Comparison of ENCODE assay signal across 8 cellular contexts in the genomic region with DNA sequence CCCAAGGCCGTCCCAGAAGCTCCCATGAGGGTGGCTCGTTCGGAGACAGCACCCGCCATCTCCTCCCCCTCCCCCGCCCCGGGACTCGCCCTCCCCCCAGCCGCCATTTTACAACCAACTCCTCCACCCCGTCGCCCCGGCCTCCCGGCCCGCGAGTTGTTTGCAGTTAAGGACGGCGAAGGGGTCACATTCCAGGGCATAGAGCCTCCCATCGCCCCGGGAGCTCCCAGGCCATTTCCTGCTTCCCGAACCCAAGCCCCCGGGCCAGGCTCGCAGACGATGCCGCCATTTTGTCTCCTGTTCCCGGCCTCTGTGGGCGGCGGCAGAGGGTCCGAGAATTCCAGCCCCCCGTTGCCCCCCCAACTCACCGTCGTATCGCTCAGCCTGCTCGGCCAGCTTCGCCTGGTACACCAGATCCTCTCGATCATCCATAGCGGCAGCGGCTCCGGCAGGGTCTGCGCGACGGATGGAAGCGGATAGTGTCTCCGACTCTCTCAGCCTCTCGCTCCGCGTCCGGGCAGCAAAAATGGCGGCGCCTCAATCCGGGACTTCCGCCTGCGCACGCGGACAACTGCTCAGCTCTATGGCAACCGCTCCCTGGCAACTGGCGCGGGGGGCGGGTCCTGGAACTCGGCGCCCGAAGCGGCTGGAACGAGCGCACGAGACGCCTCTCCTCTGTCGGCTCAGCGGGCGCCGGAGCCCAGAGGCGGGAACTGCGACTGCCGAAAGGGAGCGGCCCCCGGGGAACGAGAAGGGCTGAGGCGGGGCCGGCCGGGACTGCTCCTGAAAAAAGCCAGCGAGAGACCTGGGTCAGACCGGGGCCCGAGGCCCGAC. TPM values are rescaled to one million over a fixed set of nuclear protein-coding genes. Genes with fewer than 3 reads are reported as not detected.
A peak's percentile ranks its signal among the peaks of the same experiment; 100 is the strongest.
DNase-seq lines count a peak whose midpoint lies in the region; ATAC-seq and TF ChIP-seq lines count a peak whose summit lies in the region.

TSS of gene YWHAE (minus strand) at position 544 of the 834 bp plus-strand sequence. CDS start at position 432, 112 bp downstream.

- H3K27me3 ChIP-seq in BE2C: no peaks in the 10 kb centered on the region

- H3K9me3 ChIP-seq in BE2C: no peaks in the 10 kb centered on the region

- peaks cover 27% of the 10 kb centered on the region for H3K36me3 Mint-ChIP-seq in activated CD4-positive, alpha-beta T cell treated with anti-CD3 and anti-CD28 coated beads, Interleukin-2, amount 10 ng/mL, durations not matched to agents 7 days and 5 days (ENCODE audit: low read depth)

- H3K27me3 Mint-ChIP-seq in activated CD4-positive, alpha-beta T cell treated with anti-CD3 and anti-CD28 coated beads, Interleukin-2, amount 10 ng/mL, durations not matched to agents 7 days and 5 days: no peaks in the 10 kb centered on the region

- no peak for TF ChIP-seq CTCF in BE2C (IDR thresholded peaks at IDR 0.05; ENCODE audit: low read depth, low read length)

- no peaks in the 10 kb centered on the region for H3K4me1 ChIP-seq in BE2C

- no peaks in the 10 kb centered on the region for H3K9me3 Mint-ChIP-seq in activated CD4-positive, alpha-beta T cell treated with anti-CD3 and anti-CD28 coated beads, Interleukin-2, amount 10 ng/mL, durations not matched to agents 7 days and 5 days

- H3K36me3 ChIP-seq in BE2C: peaks cover 9% of the 10 kb centered on the region

- peak within 1 kb of the TSS; percentile 91 for H3K4me3 ChIP-seq in BE2C (ENCODE audit: low read depth, low read length)

- POLR2A ChIA-PET in activated CD4-positive, alpha-beta T cell treated with anti-CD3 and anti-CD28 coated beads, Interleukin-2, amount 10 ng/mL, durations not matched to agents 7 days and 5 days (lab: Charles Lee): interaction anchor here (0.6 to 0.9 kb wide), 3 partner anchors 41 to 53 kb away, joined by 3 to 6 read pairs (median 3); no protein-coding TSS in a partner anchor

- peak within 1 kb of the TSS; percentile 99 for H3K27ac Mint-ChIP-seq in activated CD4-positive, alpha-beta T cell treated with anti-CD3 and anti-CD28 coated beads, Interleukin-2, amount 10 ng/mL, durations not matched to agents 7 days and 5 days

- DNase-seq in BE2C: peak; percentile 93
- peak; percentile 83 for DNase-seq in NCI-H526 treated with DMSO at 0.1 percent for 48 hours (lab: John Stamatoyannopoulos, UW)
- DNase-seq in activated CD4-positive, alpha-beta T cell treated with anti-CD3 and anti-CD28 coated beads, Interleukin-2, amount 10 ng/mL, durations not matched to agents 7 days and 5 days: peak; percentile 96
- DNase-seq in cortex of kidney (lab: John Stamatoyannopoulos, UW): peak; percentile 40
- DNase-seq in left kidney (ENCODE audit: low read depth, low spot score): peak; percentile 99
- peak; percentile 97 to 98 for DNase-seq in stimulated activated CD4-positive, alpha-beta T cell treated with anti-CD3 and anti-CD28 coated beads, Interleukin-2, amount 100 ng/mL, for 24 hours

- H3K4me3 Mint-ChIP-seq in activated CD4-positive, alpha-beta T cell treated with anti-CD3 and anti-CD28 coated beads, Interleukin-2, amount 10 ng/mL, durations not matched to agents 7 days and 5 days: peak within 1 kb of the TSS; percentile 100

- peaks cover 26% of the 10 kb centered on the region for H3K4me1 Mint-ChIP-seq in activated CD4-positive, alpha-beta T cell treated with anti-CD3 and anti-CD28 coated beads, Interleukin-2, amount 10 ng/mL, durations not matched to agents 7 days and 5 days

- CTCF ChIA-PET in activated CD4-positive, alpha-beta T cell treated with anti-CD3 and anti-CD28 coated beads, Interleukin-2, amount 10 ng/mL, durations not matched to agents 7 days and 5 days (lab: Charles Lee): interaction anchor here (0.6 to 1.4 kb wide), 7 partner anchors 8 to 116 kb away, joined by 3 to 6 read pairs (median 3); no protein-coding TSS in a partner anchor

- ATAC-seq in GM19324 (IDR thresholded peaks at IDR 0.05; ENCODE audit: low FRiP score, unreplicated experiment) (peak; percentile 90), HG03469 (IDR thresholded peaks at IDR 0.05; ENCODE audit: unreplicated experiment) (peak; percentile 77)

RNA-seq across cellular contexts. Expression of gene YWHAE, which starts in this region (rescaled TPM):
- 609 TPM for polyA plus RNA-seq in BE2C (2012; ENCODE audit: insufficient read depth, insufficient read length, low read depth)
- total RNA-seq in activated CD4-positive, alpha-beta T cell treated with anti-CD3 and anti-CD28 coated beads, Interleukin-2, amount 10 ng/mL, durations not matched to agents 7 days and 5 days: 100 to 1,000 TPM; 340 to 435 TPM

Comparison
In these comparisons a context has a peak if more than half of its experiments do, and no peak if none do; other contexts are left out.
1. Peak in every context shown above with its lines: DNase-seq, ATAC-seq and H3K4me3 ChIP-seq.
2. DNase-seq: peak in every context shown above with its lines; median percentile 99 in left kidney; 98 in stimulated activated CD4-positive, alpha-beta T cell treated with anti-CD3 and anti-CD28 coated beads, Interleukin-2, amount 100 ng/mL, for 24 hours; 96 in activated CD4-positive, alpha-beta T cell treated with anti-CD3 and anti-CD28 coated beads, Interleukin-2, amount 10 ng/mL, durations not matched to agents 7 days and 5 days; 93 in BE2C; 83 in NCI-H526 treated with DMSO at 0.1 percent for 48 hours; 40 in cortex of kidney.